8 cellular contexts compared by ENCODE assay signal in the genomic region with DNA sequence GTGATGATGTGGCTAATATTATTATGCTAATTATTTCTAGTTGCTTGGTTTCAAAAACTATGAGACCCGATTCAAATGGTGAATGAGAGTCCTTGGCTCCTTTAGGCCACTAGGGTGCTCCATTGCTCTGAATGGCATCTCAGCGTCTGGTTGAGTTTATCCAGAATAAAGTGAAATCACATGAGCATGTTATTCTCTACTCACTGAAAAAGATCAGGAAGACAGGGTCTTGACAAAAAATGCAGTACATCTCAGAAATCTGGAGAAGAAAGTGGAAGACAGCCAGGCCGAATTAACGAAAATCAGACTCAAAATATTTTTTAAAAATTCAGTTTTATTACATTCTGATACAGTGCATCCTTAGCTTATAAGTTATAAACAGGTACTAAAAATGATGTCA.
DNase-seq lines count a peak whose midpoint lies in the region; ATAC-seq and TF ChIP-seq lines count a peak whose summit lies in the region.

No MANE protein-coding gene starts in this region.

- 17 to 38% methylated on average over 2 to 4 of the region's 4 CpGs for WGBS in endodermal cell (ENCODE audit: insufficient coverage in 1 of 2, insufficient read length in 1 of 2), 2 experiments

- H3K27ac ChIP-seq in OCI-LY3 (ENCODE audit: low read length), result no peak overlapping the region
- H3K27ac ChIP-seq in endodermal cell (ENCODE audit: low read depth, low read length), result no peak overlapping the region

- no peaks in the 10 kb centered on the region for H4K20me1 ChIP-seq in OCI-LY3 (ENCODE audit: insufficient read depth, low read length)

- peak; percentile 49 for ATAC-seq in activated CD4-positive, alpha-beta T cell treated with anti-CD3 and anti-CD28 coated beads for 36 hours
- ATAC-seq in GM21515 (IDR thresholded peaks at IDR 0.05; ENCODE audit: unreplicated experiment) (peak; percentile 91), HG03575 (IDR thresholded peaks at IDR 0.05; ENCODE audit: extremely low read depth, insufficient number of reproducible peaks, low FRiP score, unreplicated experiment) (peak; percentile 77)

- H3K27me3 Mint-ChIP-seq in activated CD4-positive, alpha-beta T cell treated with anti-CD3 and anti-CD28 coated beads for 36 hours, result peaks cover 29% of the 10 kb centered on the region
- H3K27me3 Mint-ChIP-seq in endodermal cell (ENCODE audit: insufficient read depth) (no peaks in the 10 kb centered on the region), mesothelial cell of epicardium (ENCODE audit: low read depth) (peaks cover 3% of the 10 kb centered on the region)

- H3K9me3 ChIP-seq in OCI-LY3 (ENCODE audit: insufficient read depth, low read length), result no peaks in the 10 kb centered on the region
- H3K9me3 ChIP-seq in endodermal cell (ENCODE audit: control insufficient read depth, low read length), result no peaks in the 10 kb centered on the region

- H3K36me3 ChIP-seq in OCI-LY3 (replicated peaks; ENCODE audit: low read depth, low read length) (no peaks in the 10 kb centered on the region), endodermal cell (ENCODE audit: control insufficient read depth, insufficient read depth, low read length) (no peaks in the 10 kb centered on the region)

- intact Hi-C loops in activated CD4-positive, alpha-beta T cell treated with anti-CD3 and anti-CD28 coated beads for 36 hours (cut with DNase I, micrococcal nuclease), result loop anchor here (1.0 to 10.0 kb wide), 3 partner anchors 181 to 969 kb away; no protein-coding TSS in a partner anchor

- POLR2A ChIA-PET in activated CD4-positive, alpha-beta T cell treated with anti-CD3 and anti-CD28 coated beads for 36 hours (lab: Charles Lee), result no interaction called here

- no peaks in the 10 kb centered on the region for H3K9me3 Mint-ChIP-seq in activated CD4-positive, alpha-beta T cell treated with anti-CD3 and anti-CD28 coated beads for 36 hours (ENCODE audit: low read depth)
- H3K9me3 Mint-ChIP-seq in endodermal cell (peaks cover 15% of the 10 kb centered on the region), mesothelial cell of epicardium (no peaks in the 10 kb centered on the region)

- H2AFZ ChIP-seq in OCI-LY3 (ENCODE audit: low read depth, low read length), result no peak overlapping the region

- no peaks in the 10 kb centered on the region for H3K4me1 Mint-ChIP-seq in activated CD4-positive, alpha-beta T cell treated with anti-CD3 and anti-CD28 coated beads for 36 hours
- peaks cover 16% of the 10 kb centered on the region for H3K4me1 Mint-ChIP-seq in endodermal cell
- peaks cover 10% of the 10 kb centered on the region for H3K4me1 Mint-ChIP-seq in mesothelial cell of epicardium

- peak; percentile 31 for DNase-seq in activated CD4-positive, alpha-beta T cell treated with anti-CD3 and anti-CD28 coated beads for 36 hours
- no peak for DNase-seq in activated CD4-positive, alpha-beta T cell treated with anti-CD3 and anti-CD28 coated beads, Interleukin-2, amount 50 U/mL, for 4 hours
- DNase-seq in endodermal cell, result no peak
- DNase-seq in mesothelial cell of epicardium (ENCODE audit: low spot score in 2 of 2, unreplicated experiment in 2 of 2), result no peak
- DNase-seq in ecto neural progenitor cell (ENCODE audit: low spot score), result no peak

- H3K4me3 Mint-ChIP-seq in activated CD4-positive, alpha-beta T cell treated with anti-CD3 and anti-CD28 coated beads for 36 hours, result no peak overlapping the region
- H3K4me3 Mint-ChIP-seq in endodermal cell (no peak overlapping the region), mesothelial cell of epicardium (no peak overlapping the region)

- H3K36me3 Mint-ChIP-seq in activated CD4-positive, alpha-beta T cell treated with anti-CD3 and anti-CD28 coated beads for 36 hours (ENCODE audit: low read depth), result no peaks in the 10 kb centered on the region
- peaks cover 4% of the 10 kb centered on the region for H3K36me3 Mint-ChIP-seq in endodermal cell (ENCODE audit: low read depth)
- no peaks in the 10 kb centered on the region for H3K36me3 Mint-ChIP-seq in mesothelial cell of epicardium

- H3K9ac ChIP-seq in OCI-LY3 (ENCODE audit: low read length) (no peak overlapping the region), endodermal cell (ENCODE audit: extremely low read depth, low read length, poor library complexity, severe bottlenecking) (no peak overlapping the region)

- TF ChIP-seq CTCF in OCI-LY3 (IDR thresholded peaks at IDR 0.05; ENCODE audit: low read depth, low read length) (peak; percentile 94), endodermal cell (conservative IDR thresholded peaks at IDR 0.05) (peak; percentile 88), mesothelial cell of epicardium (IDR thresholded peaks at IDR 0.05; ENCODE audit: unreplicated experiment) (peak; percentile 51)

- H3K4me2 ChIP-seq in OCI-LY3 (ENCODE audit: low read length), result no peak overlapping the region

- H3K4me3 ChIP-seq in OCI-LY3 (ENCODE audit: low read length), result no peak overlapping the region
- H3K4me3 ChIP-seq in endodermal cell (ENCODE audit: low read length), result no peak overlapping the region

- CTCF ChIA-PET in activated CD4-positive, alpha-beta T cell treated with anti-CD3 and anti-CD28 coated beads for 36 hours (lab: Charles Lee), result no interaction called here

- H3K4me1 ChIP-seq in OCI-LY3 (ENCODE audit: low read length) (peaks cover 9% of the 10 kb centered on the region), endodermal cell (ENCODE audit: control insufficient read depth, insufficient read depth, low read length) (peaks cover 3% of the 10 kb centered on the region)

- no peaks in the 10 kb centered on the region for H3K79me2 ChIP-seq in OCI-LY3 (ENCODE audit: low read length)

- H3K27me3 ChIP-seq in OCI-LY3 (ENCODE audit: low read depth, low read length) (peaks cover 51% of the 10 kb centered on the region), endodermal cell (ENCODE audit: control insufficient read depth, insufficient read depth, low read length, poor library complexity, severe bottlenecking) (no peaks in the 10 kb centered on the region)

- H3K27ac Mint-ChIP-seq in activated CD4-positive, alpha-beta T cell treated with anti-CD3 and anti-CD28 coated beads for 36 hours, result no peak overlapping the region
- H3K27ac Mint-ChIP-seq in endodermal cell, result no peak overlapping the region
- H3K27ac Mint-ChIP-seq in mesothelial cell of epicardium, result no peak overlapping the region
